In the genomic region with DNA sequence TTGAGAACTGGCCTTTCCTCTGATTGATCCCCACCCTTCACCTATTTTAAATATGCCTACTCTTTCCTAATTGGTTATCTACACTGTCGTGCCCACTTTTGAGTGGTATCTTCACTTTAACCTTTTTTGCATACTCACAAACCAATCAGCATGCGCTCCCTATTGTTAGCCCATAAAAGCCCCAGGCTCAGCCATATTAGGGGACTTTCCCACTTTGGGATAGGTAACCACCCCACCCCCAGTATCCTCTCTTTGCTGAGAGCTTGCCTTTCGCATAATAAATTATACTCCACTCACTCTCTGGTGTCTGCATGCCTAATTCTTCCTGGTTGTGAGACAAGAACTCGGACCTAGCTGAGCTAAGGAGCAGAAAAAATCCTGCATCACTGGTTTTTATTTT, we compare ENCODE assay signal across 1 cellular context.
TF ChIP-seq lines count a peak whose summit lies in the region.

No MANE protein-coding gene starts in this region.

TF ChIP-seq in GM12878, 131 proteins besides CTCF, POLR2A, EP300 and RAD21 (continued from another document):
- no peak for TF ChIP-seq RELA (IDR thresholded peaks at IDR 0.05; ENCODE audit: borderline replicate concordance, partially characterized antibody)
